Comparison of ENCODE assay signal across 38 cellular contexts in genomic region chr20:54161008-54161820, GRCh38. TPM values are rescaled to one million over a fixed set of nuclear protein-coding genes. Genes with fewer than 3 reads are reported as not detected.
"Had no signal": no experiment of that assay in that cellular context is flagged by ENCODE, and none has a peak within 500 bp of the region (broad histone marks: within the 10 kb centered on the region; RNA-seq: fewer than 3 reads in every experiment).

No MANE protein-coding gene starts in this region.

- H3K27me3 ChIP-seq: body of pancreas had no signal

- H3K27ac Mint-ChIP-seq: activated B cell treated with CpG ODN at 0.5 μM for 24 hours; activated CD8-positive, alpha-beta T cell treated with anti-CD3 and anti-CD28 coated beads for 36 hours; activated naive CD4-positive, alpha-beta T cell treated with anti-CD3 and anti-CD28 coated beads for 36 hours; activated naive CD4-positive, alpha-beta T cell treated with anti-CD3 and anti-CD28 coated beads, Interleukin-2, amount 50 U/mL, for 24 hours; activated naive CD8-positive, alpha-beta T cell treated with anti-CD3 and anti-CD28 coated beads for 36 hours; activated naive CD8-positive, alpha-beta T cell treated with anti-CD3 and anti-CD28 coated beads, Interleukin-2, amount 50 U/mL, for 24 hours; activated T-helper 1 cell treated with anti-CD3 and anti-CD28 coated beads, Interleukin-12 subunit alpha, Interleukin-12 subunit beta, Interleukin-2, Interleukin-4 antibody, amounts not matched to agents 30 ng/mL and 10 ng/mL and 1 ng/mL, durations not matched to agents 14 hours and 24 hours and 36 hours; activated T-helper 2 cell treated with anti-CD3 and anti-CD28 coated beads, Interferon-gamma antibody, Interleukin-2, Interleukin-4, amounts not matched to agents 10 μg/mL and 5 μg/mL and 100 μg/mL, durations not matched to agents 14 hours and 24 hours and 36 hours; T-helper 17 cell; T-helper 2 cell treated with Interferon-gamma antibody and Interleukin-4, amounts not matched to agents 5 μg/mL and 100 μg/mL, for 36 hours had no signal

- H3K9me3 ChIP-seq: adrenal gland, body of pancreas, esophagus squamous epithelium, gastroesophageal sphincter, heart right ventricle had no signal

- H3K4me1 ChIP-seq: adrenal gland, body of pancreas, esophagus squamous epithelium, gastroesophageal sphincter, heart right ventricle had no signal

- H3K36me3 ChIP-seq: adrenal gland, esophagus squamous epithelium, gastroesophageal sphincter, heart right ventricle, WERI-Rb-1 had no signal

- FAIRE-seq: colon, endometrium, endothelial cell of umbilical vein had no signal

- H3K36me3 Mint-ChIP-seq: activated naive CD4-positive, alpha-beta T cell treated with anti-CD3 and anti-CD28 coated beads, Interleukin-2, amount 50 U/mL, for 24 hours; activated naive CD8-positive, alpha-beta T cell treated with anti-CD3 and anti-CD28 coated beads for 36 hours had no signal

- H3K4me3 ChIP-seq: adrenal gland, body of pancreas, esophagus squamous epithelium, gastroesophageal sphincter, heart right ventricle had no signal

- H3K4me3 Mint-ChIP-seq: activated B cell treated with CpG ODN at 0.5 μM for 24 hours; activated CD8-positive, alpha-beta T cell treated with anti-CD3 and anti-CD28 coated beads for 36 hours; activated naive CD4-positive, alpha-beta T cell treated with anti-CD3 and anti-CD28 coated beads for 36 hours; activated naive CD4-positive, alpha-beta T cell treated with anti-CD3 and anti-CD28 coated beads, Interleukin-2, amount 50 U/mL, for 24 hours; activated naive CD8-positive, alpha-beta T cell treated with anti-CD3 and anti-CD28 coated beads for 36 hours; activated naive CD8-positive, alpha-beta T cell treated with anti-CD3 and anti-CD28 coated beads, Interleukin-2, amount 50 U/mL, for 24 hours; activated T-helper 1 cell treated with anti-CD3 and anti-CD28 coated beads, Interleukin-12 subunit alpha, Interleukin-12 subunit beta, Interleukin-2, Interleukin-4 antibody, amounts not matched to agents 30 ng/mL and 10 ng/mL and 1 ng/mL, durations not matched to agents 14 hours and 24 hours and 36 hours; T-helper 17 cell; T-helper 2 cell treated with Interferon-gamma antibody and Interleukin-4, amounts not matched to agents 5 μg/mL and 100 μg/mL, for 36 hours had no signal

- H3K4me1 Mint-ChIP-seq: activated B cell treated with CpG ODN at 0.5 μM for 24 hours; activated naive CD4-positive, alpha-beta T cell treated with anti-CD3 and anti-CD28 coated beads, Interleukin-2, amount 50 U/mL, for 24 hours; activated naive CD8-positive, alpha-beta T cell treated with anti-CD3 and anti-CD28 coated beads for 36 hours; activated naive CD8-positive, alpha-beta T cell treated with anti-CD3 and anti-CD28 coated beads, Interleukin-2, amount 50 U/mL, for 24 hours had no signal

- H3K27ac ChIP-seq: adrenal gland, body of pancreas, epithelial cell of prostate, esophagus squamous epithelium, gastroesophageal sphincter, heart right ventricle, WERI-Rb-1 had no signal

- ATAC-seq: activated CD4-positive, CD25-positive, alpha-beta regulatory T cell treated with anti-CD3 and anti-CD28 coated beads, Interleukin-2, amount 50 U/mL, for 24 hours; activated CD8-positive, alpha-beta T cell treated with anti-CD3 and anti-CD28 coated beads for 36 hours; activated naive CD8-positive, alpha-beta T cell treated with anti-CD3 and anti-CD28 coated beads, Interleukin-2, amount 50 U/mL, for 24 hours; body of pancreas; gastroesophageal sphincter; heart right ventricle; T-helper 17 cell had no signal

- H3K9me3 Mint-ChIP-seq: activated B cell treated with CpG ODN at 0.5 μM for 24 hours; activated CD8-positive, alpha-beta T cell treated with anti-CD3 and anti-CD28 coated beads for 36 hours; activated naive CD4-positive, alpha-beta T cell treated with anti-CD3 and anti-CD28 coated beads for 36 hours; activated naive CD4-positive, alpha-beta T cell treated with anti-CD3 and anti-CD28 coated beads, Interleukin-2, amount 50 U/mL, for 24 hours; activated naive CD8-positive, alpha-beta T cell treated with anti-CD3 and anti-CD28 coated beads for 36 hours; activated naive CD8-positive, alpha-beta T cell treated with anti-CD3 and anti-CD28 coated beads, Interleukin-2, amount 50 U/mL, for 24 hours; activated T-helper 1 cell treated with anti-CD3 and anti-CD28 coated beads, Interleukin-12 subunit alpha, Interleukin-12 subunit beta, Interleukin-2, Interleukin-4 antibody, amounts not matched to agents 30 ng/mL and 10 ng/mL and 1 ng/mL, durations not matched to agents 14 hours and 24 hours and 36 hours; activated T-helper 2 cell treated with anti-CD3 and anti-CD28 coated beads, Interferon-gamma antibody, Interleukin-2, Interleukin-4, amounts not matched to agents 10 μg/mL and 5 μg/mL and 100 μg/mL, durations not matched to agents 14 hours and 24 hours and 36 hours; T-helper 2 cell treated with Interferon-gamma antibody and Interleukin-4, amounts not matched to agents 5 μg/mL and 100 μg/mL, for 36 hours had no signal

- DNase-seq: activated B cell treated with CpG ODN at 0.5 μM for 24 hours; activated CD4-positive, alpha-beta T cell treated with anti-CD3 and anti-CD28 coated beads for 48 hours; activated CD4-positive, alpha-beta T cell treated with anti-CD3 and anti-CD28 coated beads, Interleukin-2, amount 50 U/mL, for 1 hour; activated CD4-positive, alpha-beta T cell treated with anti-CD3 and anti-CD28 coated beads, Interleukin-2, amount 50 U/mL, for 48 hours; activated CD8-positive, alpha-beta memory T cell treated with anti-CD3 and anti-CD28 coated beads for 24 hours; activated CD8-positive, alpha-beta T cell treated with anti-CD3 and anti-CD28 coated beads for 36 hours; activated effector memory CD4-positive, alpha-beta T cell treated with anti-CD3 and anti-CD28 coated beads, Interleukin-2, amount 50 U/mL, for 16 hours; activated naive CD4-positive, alpha-beta T cell treated with anti-CD3 and anti-CD28 coated beads for 36 hours; activated naive CD8-positive, alpha-beta T cell treated with anti-CD3 and anti-CD28 coated beads for 36 hours; activated naive CD8-positive, alpha-beta T cell treated with anti-CD3 and anti-CD28 coated beads, Interleukin-2, amount 50 U/mL, for 24 hours; activated T-cell treated with anti-CD3 and anti-CD28 coated beads, Interleukin-2, amount 50 U/mL, for 48 hours; adrenal gland; amygdala; aorta; body of pancreas; caudate nucleus; cortex of kidney; dermis blood vessel endothelial cell; effector CD4-positive, alpha-beta T cell; esophagus squamous epithelium; heart right ventricle; T-helper 17 cell; T1000; WERI-Rb-1 had no signal

RNA-seq across cellular contexts. Expression of gene CYP24A1, which starts 12.6 kb away (rescaled TPM):
- total RNA-seq: activated B cell treated with CpG ODN at 0.5 μM for 24 hours; activated CD8-positive, alpha-beta T cell treated with anti-CD3 and anti-CD28 coated beads for 36 hours; activated naive CD4-positive, alpha-beta T cell treated with anti-CD3 and anti-CD28 coated beads for 36 hours; activated naive CD8-positive, alpha-beta T cell treated with anti-CD3 and anti-CD28 coated beads for 36 hours; activated T-helper 1 cell treated with anti-CD3 and anti-CD28 coated beads, Interleukin-12 subunit alpha, Interleukin-12 subunit beta, Interleukin-2, Interleukin-4 antibody, amounts not matched to agents 30 ng/mL and 10 ng/mL and 1 ng/mL, durations not matched to agents 14 hours and 24 hours and 36 hours; activated T-helper 2 cell treated with anti-CD3 and anti-CD28 coated beads, Interferon-gamma antibody, Interleukin-2, Interleukin-4, amounts not matched to agents 10 μg/mL and 5 μg/mL and 100 μg/mL, durations not matched to agents 14 hours and 24 hours and 36 hours; adrenal gland; aorta; body of pancreas; chondrocyte; dermis blood vessel endothelial cell; endothelial cell of umbilical vein; fibroblast of lung; fibroblast of villous mesenchyme; glomerular endothelial cell; heart right ventricle had no signal
- polyA plus RNA-seq: aorta, endothelial cell of umbilical vein, fibroblast of lung, heart right ventricle had no signal
